ENCODE assay signal across 13 cellular contexts in genomic region chr11:128790200-128790599, GRCh38.
A peak's percentile ranks its signal among the peaks of the same experiment; 100 is the strongest.
DNase-seq lines count a peak whose midpoint lies in the region; ATAC-seq, FAIRE-seq and TF ChIP-seq lines count a peak whose summit lies in the region.
"Had no signal": no experiment of that assay in that cellular context is flagged by ENCODE, and none has a peak within 500 bp of the region (broad histone marks: within the 10 kb centered on the region; RNA-seq: fewer than 3 reads in every experiment).

No MANE protein-coding gene starts in this region.

- no peak for TF ChIP-seq CTCF in astrocyte of the spinal cord (IDR thresholded peaks at IDR 0.05; ENCODE audit: low read depth, low read length)

- no peak for ATAC-seq in HG03097 (IDR thresholded peaks at IDR 0.05; ENCODE audit: low FRiP score, unreplicated experiment)
- ATAC-seq: activated naive CD4-positive, alpha-beta T cell treated with anti-CD3 and anti-CD28 coated beads, Interleukin-2, amount 50 U/mL, for 72 hours had no signal

- H3K36me3 ChIP-seq in H7 (replicated peaks; ENCODE audit: control insufficient read depth, insufficient read depth, low read length), result no peaks in the 10 kb centered on the region

- H3K4me3 ChIP-seq in H7 (ENCODE audit: insufficient read depth, low read depth, low read length), result no peak overlapping the region
- H3K4me3 ChIP-seq in astrocyte of the spinal cord (ENCODE audit: low read depth, low read length), result no peak overlapping the region

- H3K27me3 ChIP-seq in H7 (ENCODE audit: control insufficient read depth, insufficient read depth, low read length), result no peaks in the 10 kb centered on the region

- peak; percentile 46 for DNase-seq in H7
- peak; percentile 68 for DNase-seq in astrocyte of the spinal cord (ENCODE audit: low read depth, low spot score)
- DNase-seq in hippocampal formation (lab: John Stamatoyannopoulos, UW), result peak; percentile 75 to 83
- DNase-seq in putamen (ENCODE audit: low spot score), result peak; percentile 81
- DNase-seq in SHP77 treated with DMSO at 0.1 percent for 48 hours (lab: John Stamatoyannopoulos, UW), result no peak
- DNase-seq in HTR-8/SVneo (ENCODE audit: insufficient read length, low spot score), result no peak
- no peak for DNase-seq in NCI-H1694 treated with DMSO at 0.1 percent for 48 hours (lab: John Stamatoyannopoulos, UW)
- DNase-seq: EL, foreskin keratinocyte, NCI-H69 had no signal

- no peak for FAIRE-seq in HTR-8/SVneo (lab: Jason Lieb, UNC)
- FAIRE-seq: TTC549 had no signal

- in situ Hi-C loops in astrocyte of the spinal cord (cut with HindIII; ENCODE audit: low sequenced_read_pairs), result no loop called here

Comparison
In these comparisons a context has a peak if more than half of its experiments do, and no peak if none do; other contexts are left out.
1. DNase-seq: peak in H7 (single experiment), astrocyte of the spinal cord (single experiment), hippocampal formation (2 of 2) and putamen (single experiment); none in SHP77 treated with DMSO at 0.1 percent for 48 hours (single experiment), HTR-8/SVneo (single experiment) and NCI-H1694 treated with DMSO at 0.1 percent for 48 hours (single experiment).